1 cellular context compared by ENCODE assay signal in the genomic region with DNA sequence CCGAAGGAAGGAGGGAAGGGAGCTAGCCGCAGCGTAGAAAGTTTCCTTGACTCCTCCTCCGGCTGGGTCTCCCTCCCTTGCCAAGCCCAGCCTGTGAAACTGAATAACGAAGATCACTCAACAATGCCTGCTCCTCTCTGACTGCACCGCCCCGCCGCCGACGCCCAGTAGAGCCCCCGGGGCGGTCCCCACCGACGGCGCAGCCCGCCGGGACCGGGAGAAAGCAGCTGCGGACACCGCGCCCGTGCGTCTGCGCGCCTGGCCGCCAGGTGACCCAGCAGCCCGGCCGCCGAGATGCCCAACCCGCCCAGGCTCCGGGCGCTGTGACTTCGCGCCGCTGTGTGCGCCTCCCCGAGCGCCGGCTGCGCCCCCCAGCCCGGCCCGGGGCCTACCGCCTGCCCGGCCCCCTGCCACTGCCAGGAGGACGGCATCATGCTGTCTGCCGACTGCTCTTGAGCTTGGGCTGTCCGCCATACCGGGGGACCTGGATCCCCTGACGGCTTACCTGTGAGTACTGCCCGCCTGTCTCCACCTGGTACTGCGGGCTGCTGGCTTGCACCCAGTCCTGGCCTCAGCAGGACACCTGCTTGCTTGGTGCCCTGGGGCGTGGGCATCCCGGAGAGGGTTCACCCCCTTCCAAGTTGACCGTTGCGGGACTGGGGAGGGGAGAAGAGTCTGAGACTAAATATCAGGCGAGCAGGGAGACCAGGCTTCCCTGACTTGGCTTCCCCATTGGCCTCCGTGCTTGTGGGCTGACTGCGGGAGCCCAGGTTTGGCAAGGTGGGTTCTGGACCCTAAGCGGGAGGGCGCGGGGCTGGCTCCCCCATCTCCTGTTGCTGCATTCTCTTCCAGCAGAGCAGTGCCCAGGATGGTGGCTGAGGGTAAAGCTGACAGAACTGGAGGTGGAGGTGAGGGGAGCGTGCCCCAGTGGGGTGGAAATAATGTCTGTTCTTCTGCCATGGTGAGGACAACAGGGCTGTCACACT.
TF ChIP-seq lines count a peak whose summit lies in the region.

No MANE protein-coding gene starts in this region.

TF ChIP-seq in HepG2, 621 proteins besides CTCF, POLR2A, EP300 and RAD21 (continued from another document):
- TF ChIP-seq MXD1 (CRISPR knock-in tag; IDR thresholded peaks at IDR 0.05) (peak; percentile 26; the same call in 1 of the 2 replicates), UBTF (CRISPR knock-in tag; IDR thresholded peaks at IDR 0.05) (peak; percentile 53; the same call in 1 of the 2 replicates), ZNF800 (CRISPR knock-in tag; IDR thresholded peaks at IDR 0.05) (peak; percentile 81; the same call in 1 of the 2 replicates), NR2F2 (IDR thresholded peaks at IDR 0.05; ENCODE audit: borderline replicate concordance, low read depth) (no peak)
